Comparison of ENCODE assay signal across 1 cellular context in the genomic region with DNA sequence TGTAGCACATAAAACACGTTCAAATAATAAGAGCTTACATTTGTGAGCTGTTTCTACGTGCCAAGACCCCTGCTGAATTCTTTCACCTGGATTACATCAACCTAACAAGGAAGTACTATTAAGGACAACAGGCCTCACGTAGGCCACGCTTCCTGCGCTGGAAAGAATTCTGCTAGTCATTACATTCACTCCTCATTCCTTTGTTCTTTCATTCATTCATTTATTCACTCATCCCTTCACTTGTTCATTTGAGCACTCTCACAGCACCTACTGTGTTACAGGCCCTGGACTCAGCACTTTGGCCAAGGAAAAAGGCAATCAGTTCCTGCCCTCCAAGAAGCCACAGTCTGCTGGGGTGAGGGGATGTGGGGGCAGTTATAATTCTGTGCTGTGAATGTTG.
A peak's percentile ranks its signal among the peaks of the same experiment; 100 is the strongest.
TF ChIP-seq lines count a peak whose summit lies in the region.

No MANE protein-coding gene starts in this region.

TF ChIP-seq in K562, 482 proteins besides CTCF, POLR2A, EP300 and RAD21:
- TF ChIP-seq ZNF124 (CRISPR knock-in tag; IDR thresholded peaks at IDR 0.05) (no peak), ZNF24 (IDR thresholded peaks at IDR 0.05) (peak; percentile 92)
